In the genomic region with DNA sequence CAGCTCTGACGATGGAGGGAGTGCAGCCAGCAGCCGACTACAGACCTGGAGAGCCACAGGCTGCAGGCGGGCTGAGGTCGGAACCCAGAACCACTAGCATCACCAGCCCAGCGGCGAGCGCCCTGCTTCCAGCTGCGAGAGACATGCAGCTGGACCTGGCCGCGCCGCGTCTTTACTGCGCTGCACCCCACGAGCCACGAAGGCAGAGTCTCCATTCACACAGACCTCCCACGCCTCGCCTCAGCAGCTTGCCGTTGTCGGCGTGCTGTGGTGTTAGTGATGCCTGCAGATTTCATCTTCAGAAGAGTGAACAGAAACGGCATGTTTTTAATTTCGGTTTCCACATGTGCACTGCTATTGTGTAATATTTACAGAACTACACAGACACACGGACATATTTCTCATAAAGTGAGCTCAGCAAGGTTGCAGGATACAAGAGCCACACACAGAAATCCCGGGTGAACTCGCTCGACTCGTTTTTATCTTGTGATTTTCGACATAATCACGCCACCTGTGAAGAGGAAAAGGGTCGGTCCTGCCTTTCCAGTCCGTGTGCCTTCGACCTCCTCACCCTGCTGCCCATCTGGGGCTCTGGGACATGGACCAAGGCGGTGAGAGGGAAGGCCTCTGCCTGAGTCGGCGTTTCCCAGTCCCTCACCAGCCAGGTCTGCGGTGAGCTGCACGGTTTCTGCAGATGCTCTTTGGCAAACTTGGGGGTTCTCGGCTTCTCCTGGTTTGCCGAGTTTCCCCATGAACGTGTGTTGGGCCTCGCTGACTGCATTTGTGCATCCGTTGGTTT, we compare ENCODE assay signal across 10 cellular contexts.
DNase-seq lines count a peak whose midpoint lies in the region; ATAC-seq and TF ChIP-seq lines count a peak whose summit lies in the region.
"Had no signal": no experiment of that assay in that cellular context is flagged by ENCODE, and none has a peak within 500 bp of the region (broad histone marks: within the 10 kb centered on the region; RNA-seq: fewer than 3 reads in every experiment).

No MANE protein-coding gene starts in this region.

- H3K9ac ChIP-seq in BLaER1: peak overlapping the region; percentile 30; the same call in 1 of the 2 replicates

- peak; percentile 50 for DNase-seq in activated naive CD8-positive, alpha-beta T cell treated with anti-CD3 and anti-CD28 coated beads, Interleukin-2, amount 10 ng/mL, durations not matched to agents 7 days and 5 days
- peak; percentile 48 to 59 for DNase-seq in stimulated activated CD4-positive, alpha-beta T cell treated with anti-CD3 and anti-CD28 coated beads, Interleukin-15, amount 100 ng/mL, for 48 hours (ENCODE audit: low read depth in 2 of 2)
- no peak for DNase-seq in NCI-H2227 (lab: John Stamatoyannopoulos, UW; ENCODE audit: unreplicated experiment)
- no peak for DNase-seq in ascending aorta (ENCODE audit: low spot score in 2 of 2)
- no peak for DNase-seq in kidney glomerular epithelial cell (lab: John Stamatoyannopoulos, UW)
- DNase-seq: colonic mucosa had no signal

- peak overlapping the region; percentile 35; the same call in 1 of the 2 replicates for H3K27ac ChIP-seq in BLaER1
- H3K27ac ChIP-seq in ascending aorta: no peak overlapping the region
- H3K27ac ChIP-seq: colonic mucosa had no signal

- TF ChIP-seq CTCF in ascending aorta (IDR thresholded peaks at IDR 0.05): no peak

- POLR2A ChIA-PET in activated naive CD8-positive, alpha-beta T cell treated with anti-CD3 and anti-CD28 coated beads, Interleukin-2, amount 10 ng/mL, durations not matched to agents 7 days and 5 days (lab: Charles Lee): interaction anchor here (0.7 to 2.2 kb wide), 2 partner anchors 18 to 327 kb away, joined by 3 to 10 read pairs; no protein-coding TSS in a partner anchor

- H3K9me3 ChIP-seq in BLaER1 (no peaks in the 10 kb centered on the region), ascending aorta (no peaks in the 10 kb centered on the region)
- H3K9me3 ChIP-seq: colonic mucosa had no signal

- H3K36me3 Mint-ChIP-seq in activated naive CD8-positive, alpha-beta T cell treated with anti-CD3 and anti-CD28 coated beads, Interleukin-2, amount 10 ng/mL, durations not matched to agents 7 days and 5 days: peaks cover 10% of the 10 kb centered on the region

- peaks cover 24% of the 10 kb centered on the region for H3K27me3 Mint-ChIP-seq in activated naive CD8-positive, alpha-beta T cell treated with anti-CD3 and anti-CD28 coated beads, Interleukin-2, amount 10 ng/mL, durations not matched to agents 7 days and 5 days

- H3K4me1 Mint-ChIP-seq in activated naive CD8-positive, alpha-beta T cell treated with anti-CD3 and anti-CD28 coated beads, Interleukin-2, amount 10 ng/mL, durations not matched to agents 7 days and 5 days: peaks cover 62% of the 10 kb centered on the region

- no peaks in the 10 kb centered on the region for H3K9me3 Mint-ChIP-seq in activated naive CD8-positive, alpha-beta T cell treated with anti-CD3 and anti-CD28 coated beads, Interleukin-2, amount 10 ng/mL, durations not matched to agents 7 days and 5 days

- peak overlapping the region; percentile 41 for H3K4me3 ChIP-seq in BLaER1
- no peak overlapping the region for H3K4me3 ChIP-seq in ascending aorta
- H3K4me3 ChIP-seq: colonic mucosa, lung had no signal

- intact Hi-C loops in ascending aorta (cut with DNase I): no loop called here

- H3K36me3 ChIP-seq in BLaER1: peaks cover 13% of the 10 kb centered on the region
- no peaks in the 10 kb centered on the region for H3K36me3 ChIP-seq in ascending aorta
- H3K36me3 ChIP-seq: colonic mucosa had no signal

- H3K27me3 ChIP-seq in BLaER1 (no peaks in the 10 kb centered on the region), ascending aorta (no peaks in the 10 kb centered on the region)
- H3K27me3 ChIP-seq: colonic mucosa had no signal

- H4K20me1 ChIP-seq in BLaER1: peaks cover 100% of the 10 kb centered on the region

- H3K4me1 ChIP-seq in BLaER1 (peaks cover 100% of the 10 kb centered on the region), ascending aorta (no peaks in the 10 kb centered on the region)
- H3K4me1 ChIP-seq: colonic mucosa had no signal

- peak overlapping the region; percentile 94 for H3K4me2 ChIP-seq in BLaER1

- H3K4me3 Mint-ChIP-seq in activated naive CD8-positive, alpha-beta T cell treated with anti-CD3 and anti-CD28 coated beads, Interleukin-2, amount 10 ng/mL, durations not matched to agents 7 days and 5 days: peak overlapping the region; percentile 66

- H3K27ac Mint-ChIP-seq in activated naive CD8-positive, alpha-beta T cell treated with anti-CD3 and anti-CD28 coated beads, Interleukin-2, amount 10 ng/mL, durations not matched to agents 7 days and 5 days: no peak overlapping the region

- ATAC-seq in SK-N-SH treated with all-trans-retinoic acid at 6 μM for 48 hours (peak; percentile 19; the same call in 1 of the 3 replicates), HG03139 (IDR thresholded peaks at IDR 0.05; ENCODE audit: unreplicated experiment) (no peak)
- peak; percentile 30 for ATAC-seq in activated naive CD8-positive, alpha-beta T cell treated with anti-CD3 and anti-CD28 coated beads, Interleukin-2, amount 10 ng/mL, durations not matched to agents 7 days and 5 days (ENCODE audit: low read depth)

TF ChIP-seq in SK-N-SH treated with all-trans-retinoic acid at 6 μM for 48 hours, 23 proteins besides CTCF, POLR2A, EP300 and RAD21:
- TF ChIP-seq CSDC2 (CRISPR knock-in tag; IDR thresholded peaks at IDR 0.05) (no peak), TCF4 (CRISPR knock-in tag; IDR thresholded peaks at IDR 0.05; ENCODE audit: borderline replicate concordance) (0 out of 2 replicates have a peak, but pooled peaks have one; percentile 32)
- TF ChIP-seq, protein P1, sequence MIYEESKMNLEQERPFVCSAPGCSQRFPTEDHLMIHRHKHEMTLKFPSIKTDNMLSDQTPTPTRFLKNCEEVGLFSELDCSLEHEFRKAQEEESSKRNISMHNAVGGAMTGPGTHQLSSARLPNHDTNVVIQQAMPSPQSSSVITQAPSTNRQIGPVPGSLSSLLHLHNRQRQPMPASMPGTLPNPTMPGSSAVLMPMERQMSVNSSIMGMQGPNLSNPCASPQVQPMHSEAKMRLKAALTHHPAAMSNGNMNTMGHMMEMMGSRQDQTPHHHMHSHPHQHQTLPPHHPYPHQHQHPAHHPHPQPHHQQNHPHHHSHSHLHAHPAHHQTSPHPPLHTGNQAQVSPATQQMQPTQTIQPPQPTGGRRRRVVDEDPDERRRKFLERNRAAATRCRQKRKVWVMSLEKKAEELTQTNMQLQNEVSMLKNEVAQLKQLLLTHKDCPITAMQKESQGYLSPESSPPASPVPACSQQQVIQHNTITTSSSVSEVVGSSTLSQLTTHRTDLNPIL (CRISPR knock-in tag; IDR thresholded peaks at IDR 0.05; ENCODE audit: low read depth): no peak
- TF ChIP-seq, protein P2, sequence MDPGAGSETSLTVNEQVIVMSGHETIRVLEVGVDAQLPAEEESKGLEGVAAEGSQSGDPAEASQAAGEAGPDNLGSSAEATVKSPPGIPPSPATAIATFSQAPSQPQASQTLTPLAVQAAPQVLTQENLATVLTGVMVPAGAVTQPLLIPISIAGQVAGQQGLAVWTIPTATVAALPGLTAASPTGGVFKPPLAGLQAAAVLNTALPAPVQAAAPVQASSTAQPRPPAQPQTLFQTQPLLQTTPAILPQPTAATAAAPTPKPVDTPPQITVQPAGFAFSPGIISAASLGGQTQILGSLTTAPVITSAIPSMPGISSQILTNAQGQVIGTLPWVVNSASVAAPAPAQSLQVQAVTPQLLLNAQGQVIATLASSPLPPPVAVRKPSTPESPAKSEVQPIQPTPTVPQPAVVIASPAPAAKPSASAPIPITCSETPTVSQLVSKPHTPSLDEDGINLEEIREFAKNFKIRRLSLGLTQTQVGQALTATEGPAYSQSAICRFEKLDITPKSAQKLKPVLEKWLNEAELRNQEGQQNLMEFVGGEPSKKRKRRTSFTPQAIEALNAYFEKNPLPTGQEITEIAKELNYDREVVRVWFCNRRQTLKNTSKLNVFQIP (CRISPR knock-in tag; IDR thresholded peaks at IDR 0.05; ENCODE audit: borderline replicate concordance, low read depth): no peak

Comparison
In these comparisons a context has a peak if more than half of its experiments do, and no peak if none do; other contexts are left out.
1. DNase-seq: peak in activated naive CD8-positive, alpha-beta T cell treated with anti-CD3 and anti-CD28 coated beads, Interleukin-2, amount 10 ng/mL, durations not matched to agents 7 days and 5 days (single experiment) and stimulated activated CD4-positive, alpha-beta T cell treated with anti-CD3 and anti-CD28 coated beads, Interleukin-15, amount 100 ng/mL, for 48 hours (2 of 2); none in NCI-H2227 (single experiment), ascending aorta (0 of 2) and kidney glomerular epithelial cell (single experiment).